18 cellular contexts compared by ENCODE assay signal in genomic region chr3:15333957-15334263, GRCh38.
"Had no signal": no experiment of that assay in that cellular context is flagged by ENCODE, and none has a peak within 500 bp of the region (broad histone marks: within the 10 kb centered on the region; RNA-seq: fewer than 3 reads in every experiment).

No MANE protein-coding gene starts in this region.

- H3K27me3 ChIP-seq: brain microvascular endothelial cell, colonic mucosa, foreskin keratinocyte, hepatocyte had no signal

- H3K9ac ChIP-seq: parathyroid adenoma had no signal

- H3K4me1 ChIP-seq: colonic mucosa had no signal

- H3K27me3 Mint-ChIP-seq: activated CD4-positive, alpha-beta memory T cell treated with anti-CD3 and anti-CD28 coated beads for 36 hours; central memory CD8-positive, alpha-beta T cell; memory B cell had no signal

- H3K9me3 ChIP-seq: colonic mucosa, stomach had no signal

- H3K4me3 ChIP-seq: colonic mucosa, hepatocyte, smooth muscle cell, stomach had no signal

- H3K27ac Mint-ChIP-seq: activated CD4-positive, alpha-beta memory T cell treated with anti-CD3 and anti-CD28 coated beads for 36 hours; activated naive CD8-positive, alpha-beta T cell treated with anti-CD3 and anti-CD28 coated beads, Interleukin-2, amount 50 U/mL, for 24 hours; memory B cell; stimulated activated effector memory CD8-positive, alpha-beta T cell treated with anti-CD3 and anti-CD28 coated beads, Interleukin-12 subunit alpha, Interleukin-12 subunit beta, amount 100 ng/mL, for 72 hours had no signal

- FAIRE-seq: TTC549 had no signal

- DNase-seq: activated CD4-positive, alpha-beta memory T cell treated with anti-CD3 and anti-CD28 coated beads for 36 hours; activated naive CD4-positive, alpha-beta T cell; activated naive CD8-positive, alpha-beta T cell treated with anti-CD3 and anti-CD28 coated beads, Interleukin-2, amount 50 U/mL, for 24 hours; activated T-cell treated with anti-CD3 and anti-CD28 coated beads for 4 hours; aorta; brain microvascular endothelial cell; colonic mucosa; foreskin keratinocyte; stimulated activated CD4-positive, alpha-beta T cell treated with anti-CD3 and anti-CD28 coated beads, Interleukin-4, amount 100 ng/mL, for 24 hours; stomach had no signal

- H3K36me3 ChIP-seq: brain microvascular endothelial cell, colonic mucosa, stomach had no signal

- ATAC-seq: activated naive CD8-positive, alpha-beta T cell treated with anti-CD3 and anti-CD28 coated beads, Interleukin-2, amount 50 U/mL, for 24 hours; foreskin keratinocyte; sciatic nerve; stimulated activated effector memory CD8-positive, alpha-beta T cell treated with anti-CD3 and anti-CD28 coated beads, Interleukin-12 subunit alpha, Interleukin-12 subunit beta, amount 100 ng/mL, for 72 hours had no signal

- H3K9me3 Mint-ChIP-seq: activated CD4-positive, alpha-beta memory T cell treated with anti-CD3 and anti-CD28 coated beads for 36 hours; activated naive CD8-positive, alpha-beta T cell treated with anti-CD3 and anti-CD28 coated beads, Interleukin-2, amount 50 U/mL, for 24 hours; central memory CD8-positive, alpha-beta T cell; memory B cell; stimulated activated effector memory CD8-positive, alpha-beta T cell treated with anti-CD3 and anti-CD28 coated beads, Interleukin-12 subunit alpha, Interleukin-12 subunit beta, amount 100 ng/mL, for 72 hours had no signal

- H3K27ac ChIP-seq: brain microvascular endothelial cell, colonic mucosa, foreskin keratinocyte, hepatocyte, parathyroid adenoma, stomach had no signal

- H2AFZ ChIP-seq: hepatocyte, parathyroid adenoma had no signal

- H3K4me2 ChIP-seq: hepatocyte, smooth muscle cell had no signal

- H3K4me3 Mint-ChIP-seq: activated CD4-positive, alpha-beta memory T cell treated with anti-CD3 and anti-CD28 coated beads for 36 hours; central memory CD8-positive, alpha-beta T cell; stimulated activated effector memory CD8-positive, alpha-beta T cell treated with anti-CD3 and anti-CD28 coated beads, Interleukin-12 subunit alpha, Interleukin-12 subunit beta, amount 100 ng/mL, for 72 hours had no signal
